ENCODE assay signal across 9 cellular contexts in the genomic region with DNA sequence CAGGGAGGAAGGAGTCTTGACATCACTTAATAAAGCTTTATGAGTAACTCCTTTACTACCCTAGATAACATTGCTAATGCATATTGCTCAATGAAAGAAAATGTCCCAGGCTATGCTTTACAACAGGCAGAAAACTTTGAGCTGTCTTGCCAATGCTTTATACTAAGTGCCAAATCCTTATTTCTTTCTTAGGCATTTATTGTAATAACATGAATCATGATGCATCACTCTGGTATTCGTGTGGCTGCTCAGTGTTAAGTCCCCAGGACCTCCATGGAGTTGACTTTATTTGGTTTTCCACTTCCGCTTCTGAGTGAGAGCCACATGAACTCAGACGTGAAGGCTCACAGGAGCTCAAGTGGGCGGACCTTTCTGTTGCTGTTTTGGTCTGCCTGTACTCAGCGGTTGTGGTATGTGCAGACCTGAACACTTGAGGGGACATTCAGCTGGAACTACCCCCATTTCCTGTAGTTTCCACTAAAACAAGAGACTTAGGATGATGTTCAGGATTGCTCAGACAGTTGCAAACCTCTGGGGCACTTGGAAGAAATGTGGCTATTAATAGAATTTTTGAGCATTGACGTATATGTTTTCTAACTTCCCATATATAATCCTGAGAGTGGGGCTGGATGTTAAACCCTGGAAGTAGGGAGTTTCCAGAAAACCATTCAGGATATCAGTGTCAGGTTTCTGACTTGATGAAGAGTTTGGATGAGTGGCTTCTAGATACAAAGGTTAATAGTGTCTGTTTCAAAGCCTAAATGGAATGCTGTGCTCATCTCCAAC.
DNase-seq lines count a peak whose midpoint lies in the region; ATAC-seq lines count a peak whose summit lies in the region.
"Had no signal": no experiment of that assay in that cellular context is flagged by ENCODE, and none has a peak within 500 bp of the region (broad histone marks: within the 10 kb centered on the region; RNA-seq: fewer than 3 reads in every experiment).

No MANE protein-coding gene starts in this region.

- H3K9ac ChIP-seq in BLaER1 treated with 17β-estradiol and CSF1 and Interleukin-3, amounts not matched to agents 10 nM and 100 nM: no peak overlapping the region

- H3K27me3 ChIP-seq in BLaER1 treated with 17β-estradiol and CSF1 and Interleukin-3, amounts not matched to agents 10 nM and 100 nM: 0 out of 22 replicates have a peak, but pooled peaks cover 0 to 5% (median 0%) of the 10 kb centered on the region in 11 experiments

- peaks cover 30 to 42% (median 35%) of the 10 kb centered on the region in 11 experiments for H3K9me3 ChIP-seq in BLaER1 treated with 17β-estradiol and CSF1 and Interleukin-3, amounts not matched to agents 10 nM and 100 nM (replicated peaks in 1 of 11)

- H4K20me1 ChIP-seq in BLaER1 treated with 17β-estradiol and CSF1 and Interleukin-3, amounts not matched to agents 10 nM and 100 nM: no peaks in the 10 kb centered on the region

- DNase-seq in NCI-H460 (ENCODE audit: extremely low read depth, low read depth) (peak; percentile 96), epidermal melanocyte (ENCODE audit: insufficient read length, low spot score) (peak; percentile 71), myocyte (ENCODE audit: low read depth) (peak; percentile 89), NCI-H1092 (lab: John Stamatoyannopoulos, UW) (no peak), occipital lobe (lab: John Stamatoyannopoulos, UW) (no peak)
- DNase-seq: amygdala had no signal

- ATAC-seq in GM18502 (IDR thresholded peaks at IDR 0.05; ENCODE audit: poor library complexity, unreplicated experiment) (no peak), GM21737 (IDR thresholded peaks at IDR 0.05; ENCODE audit: unreplicated experiment) (no peak)

- no peak overlapping the region for H3K4me3 ChIP-seq in BLaER1 treated with 17β-estradiol and CSF1 and Interleukin-3, amounts not matched to agents 10 nM and 100 nM

- H3K4me2 ChIP-seq in BLaER1 treated with 17β-estradiol and CSF1 and Interleukin-3, amounts not matched to agents 10 nM and 100 nM: peak overlapping the region; percentile 27 to 74 (median 58); a peak in 21 of 22 replicates

- peak overlapping the region in 1 of 11 experiments; percentile 19; a peak in 1 of 22 replicates for H3K27ac ChIP-seq in BLaER1 treated with 17β-estradiol and CSF1 and Interleukin-3, amounts not matched to agents 10 nM and 100 nM

- H3K36me3 ChIP-seq in BLaER1 treated with 17β-estradiol and CSF1 and Interleukin-3, amounts not matched to agents 10 nM and 100 nM: no peaks in the 10 kb centered on the region

- peaks cover 50 to 62% (median 59%) of the 10 kb centered on the region in 10 experiments for H3K4me1 ChIP-seq in BLaER1 treated with 17β-estradiol and CSF1 and Interleukin-3, amounts not matched to agents 10 nM and 100 nM

Comparison
In these comparisons a context has a peak if more than half of its experiments do, and no peak if none do; other contexts are left out.
1. DNase-seq: peak in NCI-H460 (single experiment), epidermal melanocyte (single experiment) and myocyte (single experiment); none in NCI-H1092 (single experiment) and occipital lobe (single experiment).